In genomic region chr6:154448448-154449096, GRCh38 we compare ENCODE assay signal across 1 cellular context.
A peak's percentile ranks its signal among the peaks of the same experiment; 100 is the strongest.
TF ChIP-seq lines count a peak whose summit lies in the region.

No MANE protein-coding gene starts in this region.

TF ChIP-seq in HEK293, 187 proteins besides CTCF, POLR2A, EP300 and RAD21 (continued from another document and continues in another):
- TF ChIP-seq, protein P1, sequence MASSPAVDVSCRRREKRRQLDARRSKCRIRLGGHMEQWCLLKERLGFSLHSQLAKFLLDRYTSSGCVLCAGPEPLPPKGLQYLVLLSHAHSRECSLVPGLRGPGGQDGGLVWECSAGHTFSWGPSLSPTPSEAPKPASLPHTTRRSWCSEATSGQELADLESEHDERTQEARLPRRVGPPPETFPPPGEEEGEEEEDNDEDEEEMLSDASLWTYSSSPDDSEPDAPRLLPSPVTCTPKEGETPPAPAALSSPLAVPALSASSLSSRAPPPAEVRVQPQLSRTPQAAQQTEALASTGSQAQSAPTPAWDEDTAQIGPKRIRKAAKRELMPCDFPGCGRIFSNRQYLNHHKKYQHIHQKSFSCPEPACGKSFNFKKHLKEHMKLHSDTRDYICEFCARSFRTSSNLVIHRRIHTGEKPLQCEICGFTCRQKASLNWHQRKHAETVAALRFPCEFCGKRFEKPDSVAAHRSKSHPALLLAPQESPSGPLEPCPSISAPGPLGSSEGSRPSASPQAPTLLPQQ (tag by site-specific recombination; IDR thresholded peaks at IDR 0.05): peak; percentile 42; the same call in 1 of the 2 replicates
- peak; percentile 85 for TF ChIP-seq ZNF335 (tag by site-specific recombination; conservative IDR thresholded peaks at IDR 0.05)
- no peak for TF ChIP-seq ZNF202 (tag by site-specific recombination; IDR thresholded peaks at IDR 0.05; ENCODE audit: borderline replicate concordance)
- no peak for TF ChIP-seq ZNF37A (tag by site-specific recombination; IDR thresholded peaks at IDR 0.05)
- TF ChIP-seq ZNF391 (tag by site-specific recombination; IDR thresholded peaks at IDR 0.05; ENCODE audit: borderline replicate concordance, low read depth): no peak
- TF ChIP-seq ZNF530 (tag by site-specific recombination; IDR thresholded peaks at IDR 0.05; ENCODE audit: low read depth): no peak
- TF ChIP-seq GFI1B (tag by site-specific recombination; IDR thresholded peaks at IDR 0.05): no peak
- no peak for TF ChIP-seq ZNF426 (tag by site-specific recombination; IDR thresholded peaks at IDR 0.05)
- TF ChIP-seq HOXC10 (CRISPR knock-in tag; IDR thresholded peaks at IDR 0.05): no peak
- peak; percentile 66; the same call in 1 of the 2 replicates for TF ChIP-seq ZEB2 (tag by site-specific recombination; IDR thresholded peaks at IDR 0.05)
- 0 out of 2 replicates have a peak, but pooled peaks have one; percentile 9 for TF ChIP-seq SCRT1 (tag by site-specific recombination; IDR thresholded peaks at IDR 0.05; ENCODE audit: borderline replicate concordance)
- TF ChIP-seq, protein P2, sequence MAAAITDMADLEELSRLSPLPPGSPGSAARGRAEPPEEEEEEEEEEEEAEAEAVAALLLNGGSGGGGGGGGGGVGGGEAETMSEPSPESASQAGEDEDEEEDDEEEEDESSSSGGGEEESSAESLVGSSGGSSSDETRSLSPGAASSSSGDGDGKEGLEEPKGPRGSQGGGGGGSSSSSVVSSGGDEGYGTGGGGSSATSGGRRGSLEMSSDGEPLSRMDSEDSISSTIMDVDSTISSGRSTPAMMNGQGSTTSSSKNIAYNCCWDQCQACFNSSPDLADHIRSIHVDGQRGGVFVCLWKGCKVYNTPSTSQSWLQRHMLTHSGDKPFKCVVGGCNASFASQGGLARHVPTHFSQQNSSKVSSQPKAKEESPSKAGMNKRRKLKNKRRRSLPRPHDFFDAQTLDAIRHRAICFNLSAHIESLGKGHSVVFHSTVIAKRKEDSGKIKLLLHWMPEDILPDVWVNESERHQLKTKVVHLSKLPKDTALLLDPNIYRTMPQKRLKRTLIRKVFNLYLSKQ (tag by site-specific recombination; IDR thresholded peaks at IDR 0.05; ENCODE audit: borderline replicate concordance): no peak
- no peak for TF ChIP-seq ZNF341 (tag by site-specific recombination; IDR thresholded peaks at IDR 0.05; ENCODE audit: low read depth)
- TF ChIP-seq PRDM1 (tag by site-specific recombination; IDR thresholded peaks at IDR 0.05): no peak
- TF ChIP-seq, protein P3, sequence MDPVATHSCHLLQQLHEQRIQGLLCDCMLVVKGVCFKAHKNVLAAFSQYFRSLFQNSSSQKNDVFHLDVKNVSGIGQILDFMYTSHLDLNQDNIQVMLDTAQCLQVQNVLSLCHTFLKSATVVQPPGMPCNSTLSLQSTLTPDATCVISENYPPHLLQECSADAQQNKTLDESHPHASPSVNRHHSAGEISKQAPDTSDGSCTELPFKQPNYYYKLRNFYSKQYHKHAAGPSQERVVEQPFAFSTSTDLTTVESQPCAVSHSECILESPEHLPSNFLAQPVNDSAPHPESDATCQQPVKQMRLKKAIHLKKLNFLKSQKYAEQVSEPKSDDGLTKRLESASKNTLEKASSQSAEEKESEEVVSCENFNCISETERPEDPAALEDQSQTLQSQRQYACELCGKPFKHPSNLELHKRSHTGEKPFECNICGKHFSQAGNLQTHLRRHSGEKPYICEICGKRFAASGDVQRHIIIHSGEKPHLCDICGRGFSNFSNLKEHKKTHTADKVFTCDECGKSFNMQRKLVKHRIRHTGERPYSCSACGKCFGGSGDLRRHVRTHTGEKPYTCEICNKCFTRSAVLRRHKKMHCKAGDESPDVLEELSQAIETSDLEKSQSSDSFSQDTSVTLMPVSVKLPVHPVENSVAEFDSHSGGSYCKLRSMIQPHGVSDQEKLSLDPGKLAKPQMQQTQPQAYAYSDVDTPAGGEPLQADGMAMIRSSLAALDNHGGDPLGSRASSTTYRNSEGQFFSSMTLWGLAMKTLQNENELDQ (tag by site-specific recombination; IDR thresholded peaks at IDR 0.05; ENCODE audit: low read depth): no peak
- TF ChIP-seq ZNF19 (tag by site-specific recombination; IDR thresholded peaks at IDR 0.05; ENCODE audit: low read depth): no peak
- TF ChIP-seq ZNF175 (tag by site-specific recombination; IDR thresholded peaks at IDR 0.05): no peak
- TF ChIP-seq ZNF580 (tag by site-specific recombination; IDR thresholded peaks at IDR 0.05): no peak
- TF ChIP-seq ZXDB (tag by site-specific recombination; IDR thresholded peaks at IDR 0.05): 0 out of 2 replicates have a peak, but pooled peaks have one; percentile 32
- TF ChIP-seq ZNF423 (tag by site-specific recombination; IDR thresholded peaks at IDR 0.05): no peak
- no peak for TF ChIP-seq BCL11B (tag by site-specific recombination; IDR thresholded peaks at IDR 0.05; ENCODE audit: low read depth)
- no peak for TF ChIP-seq KLF7 (tag by site-specific recombination; IDR thresholded peaks at IDR 0.05; ENCODE audit: borderline replicate concordance)
- TF ChIP-seq ZNF629 (tag by site-specific recombination; IDR thresholded peaks at IDR 0.05): peak; percentile 78
- no peak for TF ChIP-seq TSHZ1 (tag by site-specific recombination; IDR thresholded peaks at IDR 0.05; ENCODE audit: borderline replicate concordance)
- TF ChIP-seq SETDB1 (IDR thresholded peaks at IDR 0.05; ENCODE audit: insufficient read length, low read length): no peak
- no peak for TF ChIP-seq ZNF654 (tag by site-specific recombination; IDR thresholded peaks at IDR 0.05; ENCODE audit: low read depth)
- no peak for TF ChIP-seq ZNF184 (tag by site-specific recombination; IDR thresholded peaks at IDR 0.05)
- no peak for TF ChIP-seq ZNF510 (tag by site-specific recombination; IDR thresholded peaks at IDR 0.05; ENCODE audit: insufficient replicate concordance)
- no peak for TF ChIP-seq ZIC2 (tag by site-specific recombination; IDR thresholded peaks at IDR 0.05)
- no peak for TF ChIP-seq ZNF518A (tag by site-specific recombination; conservative IDR thresholded peaks at IDR 0.05; ENCODE audit: low read depth)
- TF ChIP-seq ZNF133 (tag by site-specific recombination; IDR thresholded peaks at IDR 0.05): no peak
- peak; percentile 67; the same call in 1 of the 2 replicates for TF ChIP-seq TRIM28 (IDR thresholded peaks at IDR 0.05; ENCODE audit: borderline replicate concordance, low read length)
- TF ChIP-seq, protein P4, sequence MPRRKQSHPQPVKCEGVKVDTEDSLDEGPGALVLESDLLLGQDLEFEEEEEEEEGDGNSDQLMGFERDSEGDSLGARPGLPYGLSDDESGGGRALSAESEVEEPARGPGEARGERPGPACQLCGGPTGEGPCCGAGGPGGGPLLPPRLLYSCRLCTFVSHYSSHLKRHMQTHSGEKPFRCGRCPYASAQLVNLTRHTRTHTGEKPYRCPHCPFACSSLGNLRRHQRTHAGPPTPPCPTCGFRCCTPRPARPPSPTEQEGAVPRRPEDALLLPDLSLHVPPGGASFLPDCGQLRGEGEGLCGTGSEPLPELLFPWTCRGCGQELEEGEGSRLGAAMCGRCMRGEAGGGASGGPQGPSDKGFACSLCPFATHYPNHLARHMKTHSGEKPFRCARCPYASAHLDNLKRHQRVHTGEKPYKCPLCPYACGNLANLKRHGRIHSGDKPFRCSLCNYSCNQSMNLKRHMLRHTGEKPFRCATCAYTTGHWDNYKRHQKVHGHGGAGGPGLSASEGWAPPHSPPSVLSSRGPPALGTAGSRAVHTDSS (tag by site-specific recombination; IDR thresholded peaks at IDR 0.05): no peak
- TF ChIP-seq GLIS2 (tag by site-specific recombination; IDR thresholded peaks at IDR 0.05): no peak
- no peak for TF ChIP-seq KLF8 (tag by site-specific recombination; IDR thresholded peaks at IDR 0.05)
- no peak for TF ChIP-seq FEZF1 (tag by site-specific recombination; IDR thresholded peaks at IDR 0.05)
- TF ChIP-seq PBX3 (CRISPR knock-in tag; IDR thresholded peaks at IDR 0.05): no peak
- TF ChIP-seq, protein P5, sequence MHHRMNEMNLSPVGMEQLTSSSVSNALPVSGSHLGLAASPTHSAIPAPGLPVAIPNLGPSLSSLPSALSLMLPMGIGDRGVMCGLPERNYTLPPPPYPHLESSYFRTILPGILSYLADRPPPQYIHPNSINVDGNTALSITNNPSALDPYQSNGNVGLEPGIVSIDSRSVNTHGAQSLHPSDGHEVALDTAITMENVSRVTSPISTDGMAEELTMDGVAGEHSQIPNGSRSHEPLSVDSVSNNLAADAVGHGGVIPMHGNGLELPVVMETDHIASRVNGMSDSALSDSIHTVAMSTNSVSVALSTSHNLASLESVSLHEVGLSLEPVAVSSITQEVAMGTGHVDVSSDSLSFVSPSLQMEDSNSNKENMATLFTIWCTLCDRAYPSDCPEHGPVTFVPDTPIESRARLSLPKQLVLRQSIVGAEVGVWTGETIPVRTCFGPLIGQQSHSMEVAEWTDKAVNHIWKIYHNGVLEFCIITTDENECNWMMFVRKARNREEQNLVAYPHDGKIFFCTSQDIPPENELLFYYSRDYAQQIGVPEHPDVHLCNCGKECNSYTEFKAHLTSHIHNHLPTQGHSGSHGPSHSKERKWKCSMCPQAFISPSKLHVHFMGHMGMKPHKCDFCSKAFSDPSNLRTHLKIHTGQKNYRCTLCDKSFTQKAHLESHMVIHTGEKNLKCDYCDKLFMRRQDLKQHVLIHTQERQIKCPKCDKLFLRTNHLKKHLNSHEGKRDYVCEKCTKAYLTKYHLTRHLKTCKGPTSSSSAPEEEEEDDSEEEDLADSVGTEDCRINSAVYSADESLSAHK (tag by site-specific recombination; IDR thresholded peaks at IDR 0.05): no peak
- TF ChIP-seq, protein P6, sequence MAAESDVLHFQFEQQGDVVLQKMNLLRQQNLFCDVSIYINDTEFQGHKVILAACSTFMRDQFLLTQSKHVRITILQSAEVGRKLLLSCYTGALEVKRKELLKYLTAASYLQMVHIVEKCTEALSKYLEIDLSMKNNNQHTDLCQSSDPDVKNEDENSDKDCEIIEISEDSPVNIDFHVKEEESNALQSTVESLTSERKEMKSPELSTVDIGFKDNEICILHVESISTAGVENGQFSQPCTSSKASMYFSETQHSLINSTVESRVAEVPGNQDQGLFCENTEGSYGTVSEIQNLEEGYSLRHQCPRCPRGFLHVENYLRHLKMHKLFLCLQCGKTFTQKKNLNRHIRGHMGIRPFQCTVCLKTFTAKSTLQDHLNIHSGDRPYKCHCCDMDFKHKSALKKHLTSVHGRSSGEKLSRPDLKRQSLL (tag by site-specific recombination; IDR thresholded peaks at IDR 0.05): no peak
